ENCODE assay signal across 8 cellular contexts in genomic region chr9:32571969-32572899, GRCh38.
DNase-seq lines count a peak whose midpoint lies in the region; ATAC-seq lines count a peak whose summit lies in the region.

No MANE protein-coding gene starts in this region.

- no peaks in the 10 kb centered on the region for H3K27me3 ChIP-seq in mucosa of stomach (ENCODE audit: control insufficient read depth, insufficient read depth, low read length)

- H3K9ac ChIP-seq in mucosa of stomach (ENCODE audit: low read length) = peak overlapping the region; percentile 85

- no peaks in the 10 kb centered on the region for H3K9me3 ChIP-seq in mucosa of stomach (ENCODE audit: control insufficient read depth, low read length)

- H3K27ac ChIP-seq in epithelial cell of prostate = peak overlapping the region; percentile 74

- H3K4me3 Mint-ChIP-seq in stimulated activated naive B cell treated with anti-CD40 and anti-IgM and Interleukin-4, amounts not matched to agents 10 μg/mL and 1 μg/mL and 100 μg/mL, for 72 hours = peak overlapping the region; percentile 92 to 99

- H3K36me3 Mint-ChIP-seq in stimulated activated naive B cell treated with anti-CD40 and anti-IgM and Interleukin-4, amounts not matched to agents 10 μg/mL and 1 μg/mL and 100 μg/mL, for 72 hours = peaks cover 13 to 17% of the 10 kb centered on the region in 2 donors

- H3K27me3 Mint-ChIP-seq in stimulated activated naive B cell treated with anti-CD40 and anti-IgM and Interleukin-4, amounts not matched to agents 10 μg/mL and 1 μg/mL and 100 μg/mL, for 72 hours = peaks cover 0 to 4% of the 10 kb centered on the region in 2 donors

- H3K4me1 ChIP-seq in mucosa of stomach (ENCODE audit: control insufficient read depth, insufficient read depth, low read length) = peaks cover 11% of the 10 kb centered on the region

- ATAC-seq in GM19372 (IDR thresholded peaks at IDR 0.05; ENCODE audit: low read depth, unreplicated experiment) (peak; percentile 80), HG03520 (IDR thresholded peaks at IDR 0.05; ENCODE audit: unreplicated experiment) (peak; percentile 92)
- peak; percentile 88 to 92 for ATAC-seq in stimulated activated naive B cell treated with anti-CD40 and anti-IgM and Interleukin-4, amounts not matched to agents 10 μg/mL and 1 μg/mL and 100 μg/mL, for 72 hours (replicated peaks)

- peaks cover 10 to 13% of the 10 kb centered on the region in 2 donors for H3K4me1 Mint-ChIP-seq in stimulated activated naive B cell treated with anti-CD40 and anti-IgM and Interleukin-4, amounts not matched to agents 10 μg/mL and 1 μg/mL and 100 μg/mL, for 72 hours

- H3K27ac Mint-ChIP-seq in stimulated activated naive B cell treated with anti-CD40 and anti-IgM and Interleukin-4, amounts not matched to agents 10 μg/mL and 1 μg/mL and 100 μg/mL, for 72 hours = peak overlapping the region; percentile 99

- peak; percentile 59 for DNase-seq in CMK (ENCODE audit: low read depth)
- DNase-seq in NOMO-1 (lab: John Stamatoyannopoulos, UW; ENCODE audit: unreplicated experiment in 2 of 2) = peak; percentile 59 to 88
- DNase-seq in activated CD8-positive, alpha-beta memory T cell treated with anti-CD3 and anti-CD28 coated beads, Interleukin-2, amount 50 U/mL, for 48 hours = peak; percentile 70
- DNase-seq in epithelial cell of prostate (ENCODE audit: low read depth, low spot score) = peak; percentile 51
- peak; percentile 51 for DNase-seq in stimulated activated naive B cell treated with anti-CD40 and anti-IgM and Interleukin-4, amounts not matched to agents 10 μg/mL and 1 μg/mL and 100 μg/mL, for 72 hours

- H3K9me3 Mint-ChIP-seq in stimulated activated naive B cell treated with anti-CD40 and anti-IgM and Interleukin-4, amounts not matched to agents 10 μg/mL and 1 μg/mL and 100 μg/mL, for 72 hours = no peaks in the 10 kb centered on the region

- H3K4me3 ChIP-seq in mucosa of stomach (ENCODE audit: low read length) = peak overlapping the region; percentile 52

- no peaks in the 10 kb centered on the region for H3K36me3 ChIP-seq in mucosa of stomach (ENCODE audit: control insufficient read depth, insufficient read depth, low read length)

Comparison
In these comparisons a context has a peak if more than half of its experiments do, and no peak if none do; other contexts are left out.
1. Peak in every context shown above with its lines: DNase-seq, ATAC-seq, H3K4me3 ChIP-seq and H3K27ac ChIP-seq.